In the genomic region with DNA sequence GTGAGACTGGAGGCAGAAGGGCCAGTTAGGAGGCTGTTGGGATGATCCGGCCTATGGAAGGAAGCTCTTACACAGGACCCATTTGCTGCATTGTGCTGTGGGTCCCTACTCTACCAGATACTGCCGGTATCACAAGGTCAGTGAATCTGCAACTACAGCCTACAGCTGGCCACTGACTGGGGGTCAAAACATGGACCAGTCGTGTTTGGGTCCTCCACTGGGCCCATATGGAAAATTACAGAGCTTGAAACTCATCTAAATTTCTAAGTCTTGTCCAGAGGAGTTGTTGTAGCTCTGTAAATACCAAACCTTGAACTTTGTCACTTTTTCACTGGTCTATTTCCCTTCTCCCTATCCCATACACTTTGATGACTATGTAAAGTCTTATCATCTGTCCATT, we compare ENCODE assay signal across 10 cellular contexts.
"Had no signal": no experiment of that assay in that cellular context is flagged by ENCODE, and none has a peak within 500 bp of the region (broad histone marks: within the 10 kb centered on the region; RNA-seq: fewer than 3 reads in every experiment).

No MANE protein-coding gene starts in this region.

- DNase-seq: GM23248, GOT3, H7, H9, HCEC 1CT, HFFc6 had no signal

- H3K9me3 ChIP-seq: HAP-1 had no signal

- H3K9ac ChIP-seq: GM23248 had no signal

- H3K36me3 ChIP-seq: HAP-1 had no signal

- H2AFZ ChIP-seq: GM23248, GM23338 had no signal

- H3K27ac ChIP-seq: GM23248 had no signal

- H3K4me3 ChIP-seq: GM23248, GM23338, HAP-1 had no signal

- H3K4me2 ChIP-seq: GM23338 had no signal

- H3K4me1 ChIP-seq: HAP-1 had no signal

- FAIRE-seq: H54 had no signal

- ATAC-seq: GM23338, HCT116 had no signal
